10 cellular contexts compared by ENCODE assay signal in genomic region chr5:59126665-59127354, GRCh38.
DNase-seq lines count a peak whose midpoint lies in the region; ATAC-seq and TF ChIP-seq lines count a peak whose summit lies in the region.
"Had no signal": no experiment of that assay in that cellular context is flagged by ENCODE, and none has a peak within 500 bp of the region (broad histone marks: within the 10 kb centered on the region; RNA-seq: fewer than 3 reads in every experiment).

No MANE protein-coding gene starts in this region.

- no peaks in the 10 kb centered on the region for H3K9me3 ChIP-seq in testis

- no peaks in the 10 kb centered on the region for H3K4me1 ChIP-seq in testis

- no peak for TF ChIP-seq CTCF in testis (IDR thresholded peaks at IDR 0.05)

- no peak for TF ChIP-seq POLR2A in testis (IDR thresholded peaks at IDR 0.05)

- H3K4me1 Mint-ChIP-seq in activated T-helper 17 cell treated with anti-CD3 and anti-CD28 coated beads, Interleukin-2, amount 50 U/mL, for 72 hours = peaks cover 10% of the 10 kb centered on the region

- H3K27ac ChIP-seq in testis = no peak overlapping the region
- H3K27ac ChIP-seq: 22Rv1 had no signal

- H3K27me3 Mint-ChIP-seq in activated T-helper 17 cell treated with anti-CD3 and anti-CD28 coated beads, Interleukin-2, amount 50 U/mL, for 72 hours = no peaks in the 10 kb centered on the region
- H3K27me3 Mint-ChIP-seq: IgD-negative memory B cell had no signal

- H3K4me3 Mint-ChIP-seq in activated T-helper 17 cell treated with anti-CD3 and anti-CD28 coated beads, Interleukin-2, amount 50 U/mL, for 72 hours = no peak overlapping the region
- H3K4me3 Mint-ChIP-seq: IgD-negative memory B cell had no signal

- H3K27ac Mint-ChIP-seq in activated T-helper 17 cell treated with anti-CD3 and anti-CD28 coated beads, Interleukin-2, amount 50 U/mL, for 72 hours = no peak overlapping the region
- H3K27ac Mint-ChIP-seq: IgD-negative memory B cell had no signal

- H3K36me3 ChIP-seq in testis (ENCODE audit: low read depth, missing control alignments) = no peaks in the 10 kb centered on the region

- H3K36me3 Mint-ChIP-seq in activated T-helper 17 cell treated with anti-CD3 and anti-CD28 coated beads, Interleukin-2, amount 50 U/mL, for 72 hours (ENCODE audit: low read depth) = no peaks in the 10 kb centered on the region

- 45 to 51% methylated on average over 11 of the region's 11 CpGs for WGBS in testis, 2 donors

- no peaks in the 10 kb centered on the region for H3K27me3 ChIP-seq in testis

- H3K4me3 ChIP-seq in testis = peak overlapping the region; percentile 31 to 36

- intact Hi-C loops in testis (cut with DNase I; ENCODE audit: low total_unique reads) = no loop called here

- no peaks in the 10 kb centered on the region for H3K9me3 Mint-ChIP-seq in activated T-helper 17 cell treated with anti-CD3 and anti-CD28 coated beads, Interleukin-2, amount 50 U/mL, for 72 hours
- H3K9me3 Mint-ChIP-seq: IgD-negative memory B cell had no signal

- peak; percentile 0 for ATAC-seq in activated T-helper 17 cell treated with anti-CD3 and anti-CD28 coated beads, Interleukin-2, amount 50 U/mL, for 72 hours (replicated peaks)
- ATAC-seq in GM18867 (IDR thresholded peaks at IDR 0.05; ENCODE audit: unreplicated experiment) = no peak
- ATAC-seq in HG02938 (IDR thresholded peaks at IDR 0.05; ENCODE audit: unreplicated experiment) = no peak

- DNase-seq in DMS79 treated with DMSO at 0.1 percent for 48 hours (lab: John Stamatoyannopoulos, UW) (peak; percentile 12), DMS79 (lab: John Stamatoyannopoulos, UW) (no peak), iris pigment epithelial cell (ENCODE audit: low read depth) (peak; percentile 70), testis (no peak), MV-4-11 (lab: John Stamatoyannopoulos, UW) (no peak)

Comparison
In these comparisons a context has a peak if more than half of its experiments do, and no peak if none do; other contexts are left out.
1. DNase-seq: peak in DMS79 treated with DMSO at 0.1 percent for 48 hours (single experiment) and iris pigment epithelial cell (single experiment); none in DMS79 (single experiment), testis (single experiment) and MV-4-11 (single experiment).